ENCODE assay signal across 1 cellular context in genomic region chr2:189222440-189222839, GRCh38.
TF ChIP-seq lines count a peak whose summit lies in the region.

No MANE protein-coding gene starts in this region.

TF ChIP-seq in GM23338, 12 proteins besides CTCF, POLR2A, EP300 and RAD21 (continued from another document):
- TF ChIP-seq ETS1 (IDR thresholded peaks at IDR 0.05), result no peak
TF ChIP-seq in GM23338: peak in this region for 0.
